9 cellular contexts compared by ENCODE assay signal in genomic region chr6:15157479-15157878, GRCh38.
"Had no signal": no experiment of that assay in that cellular context is flagged by ENCODE, and none has a peak within 500 bp of the region (broad histone marks: within the 10 kb centered on the region; RNA-seq: fewer than 3 reads in every experiment).

No MANE protein-coding gene starts in this region.

- H3K27me3 Mint-ChIP-seq: IgD-negative memory B cell had no signal

- H3K9ac ChIP-seq: KMS-11 had no signal

- DNase-seq: IMR-90, Karpas-422, KBM-7, KG1 had no signal

- ATAC-seq: HepG2 had no signal

- H3K4me1 Mint-ChIP-seq: IgD-negative memory B cell had no signal

- FAIRE-seq: HepG2, HTR-8/SVneo had no signal

- H3K4me3 Mint-ChIP-seq: IgD-negative memory B cell had no signal

- H3K27ac ChIP-seq: HL-60, KMS-11 had no signal

- H3K9me3 Mint-ChIP-seq: IgD-negative memory B cell had no signal

- H3K4me2 ChIP-seq: KMS-11 had no signal
